Comparison of ENCODE assay signal across 8 cellular contexts in genomic region chr21:43718872-43719747, GRCh38.
DNase-seq lines count a peak whose midpoint lies in the region; ATAC-seq and TF ChIP-seq lines count a peak whose summit lies in the region.

PDXK (plus strand) TSS chr21:43719129; CDS start chr21:43719295, 166 bp downstream.

- peak within 1 kb of the TSS; percentile 79 for H3K4me3 Mint-ChIP-seq in nephron progenitor cell
- H3K4me3 Mint-ChIP-seq in stimulated activated naive CD8-positive, alpha-beta T cell treated with anti-CD3 and anti-CD28 coated beads, Interleukin-15, Interleukin-2, amounts not matched to agents 100 ng/mL and 50 ng/mL, for 24 hours, result peak within 1 kb of the TSS; percentile 87

- TF ChIP-seq CTCF in fibroblast of pulmonary artery (IDR thresholded peaks at IDR 0.05; ENCODE audit: low read length, missing control alignments), result no peak
- TF ChIP-seq CTCF in nephron progenitor cell (IDR thresholded peaks at IDR 0.05), result no peak

- H3K36me3 Mint-ChIP-seq in nephron progenitor cell (ENCODE audit: low read depth), result no peaks in the 10 kb centered on the region
- H3K36me3 Mint-ChIP-seq in stimulated activated naive CD8-positive, alpha-beta T cell treated with anti-CD3 and anti-CD28 coated beads, Interleukin-15, Interleukin-2, amounts not matched to agents 100 ng/mL and 50 ng/mL, for 24 hours (ENCODE audit: low read depth), result no peaks in the 10 kb centered on the region

- peak; percentile 92 for DNase-seq in DMS53 (lab: John Stamatoyannopoulos, UW)
- DNase-seq in HuH-7 (ENCODE audit: low spot score), result peak; percentile 85
- peak; percentile 96 for DNase-seq in RPMI8226
- DNase-seq in activated effector memory CD4-positive, alpha-beta T cell treated with Interleukin-2 at 50 U/mL for 16 hours, result peak; percentile 67
- DNase-seq in fibroblast of pulmonary artery (ENCODE audit: low read depth), result peak; percentile 78
- DNase-seq in nephron progenitor cell, result peak; percentile 89

- H3K4me3 ChIP-seq in fibroblast of pulmonary artery (replicated peaks; ENCODE audit: low read depth, low read length), result peak within 1 kb of the TSS; percentile 87

- no peaks in the 10 kb centered on the region for H3K9me3 Mint-ChIP-seq in nephron progenitor cell
- H3K9me3 Mint-ChIP-seq in stimulated activated naive CD8-positive, alpha-beta T cell treated with anti-CD3 and anti-CD28 coated beads, Interleukin-15, Interleukin-2, amounts not matched to agents 100 ng/mL and 50 ng/mL, for 24 hours, result no peaks in the 10 kb centered on the region

- no peak within 1 kb of the TSS for H3K27ac Mint-ChIP-seq in nephron progenitor cell
- H3K27ac Mint-ChIP-seq in stimulated activated naive CD8-positive, alpha-beta T cell treated with anti-CD3 and anti-CD28 coated beads, Interleukin-15, Interleukin-2, amounts not matched to agents 100 ng/mL and 50 ng/mL, for 24 hours, result peak within 1 kb of the TSS; percentile 68

- peaks cover 40% of the 10 kb centered on the region for H3K27me3 Mint-ChIP-seq in nephron progenitor cell (ENCODE audit: low read depth, poor library complexity)
- peaks cover 4% of the 10 kb centered on the region for H3K27me3 Mint-ChIP-seq in stimulated activated naive CD8-positive, alpha-beta T cell treated with anti-CD3 and anti-CD28 coated beads, Interleukin-15, Interleukin-2, amounts not matched to agents 100 ng/mL and 50 ng/mL, for 24 hours

- H3K4me1 Mint-ChIP-seq in nephron progenitor cell, result peaks cover 21% of the 10 kb centered on the region
- H3K4me1 Mint-ChIP-seq in stimulated activated naive CD8-positive, alpha-beta T cell treated with anti-CD3 and anti-CD28 coated beads, Interleukin-15, Interleukin-2, amounts not matched to agents 100 ng/mL and 50 ng/mL, for 24 hours (ENCODE audit: low read depth), result peaks cover 38% of the 10 kb centered on the region

- ATAC-seq in GM21447 (IDR thresholded peaks at IDR 0.05; ENCODE audit: unreplicated experiment), result peak; percentile 42

Comparison
In these comparisons a context has a peak if more than half of its experiments do, and no peak if none do; other contexts are left out.
1. Peak in every context shown above with its lines: DNase-seq, ATAC-seq and H3K4me3 ChIP-seq.